In the genomic region with DNA sequence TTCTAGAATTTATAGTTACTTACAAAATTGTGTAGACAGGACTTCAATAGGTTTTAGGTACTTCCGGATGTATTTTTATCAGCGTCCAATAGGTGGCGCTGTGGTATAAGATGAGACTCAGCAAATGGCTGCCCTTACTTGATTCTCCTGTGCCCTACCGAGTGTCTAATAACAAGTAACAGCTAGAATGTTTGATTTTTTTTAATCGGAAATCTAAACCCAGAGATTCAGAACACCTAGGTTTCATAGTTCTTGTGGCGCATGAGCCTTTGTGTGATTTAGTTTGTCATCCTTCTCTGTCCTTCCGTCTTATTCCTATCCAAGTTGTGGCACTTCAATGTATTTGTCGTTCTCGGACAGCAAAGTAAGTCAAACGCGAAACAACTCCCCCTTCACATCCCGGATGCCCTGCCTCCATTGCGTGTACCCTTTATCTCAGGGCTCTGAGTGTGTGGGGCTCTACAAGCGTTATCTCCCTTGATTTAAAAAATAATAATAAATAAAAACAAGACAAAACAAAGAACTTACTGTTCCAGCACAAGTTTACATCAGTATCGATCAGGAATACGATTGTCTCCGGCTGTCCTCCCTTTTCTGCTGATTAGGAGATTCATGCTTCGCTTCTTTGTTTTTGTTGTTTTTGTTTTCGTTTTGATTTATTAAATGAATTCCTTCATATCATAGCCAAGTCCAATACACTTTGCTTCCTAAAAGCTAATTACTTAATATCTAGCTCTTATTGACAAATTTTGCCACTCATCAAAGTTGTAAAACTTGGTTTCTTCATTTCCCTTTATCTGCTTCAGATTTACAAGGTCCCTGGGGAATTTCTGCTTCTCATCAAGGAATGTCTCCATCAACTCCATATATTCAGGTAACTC, we compare ENCODE assay signal across 8 cellular contexts. TPM values are rescaled to one million over a fixed set of nuclear protein-coding genes. Genes with fewer than 3 reads are reported as not detected.
DNase-seq lines count a peak whose midpoint lies in the region; ATAC-seq and TF ChIP-seq lines count a peak whose summit lies in the region.

No MANE protein-coding gene starts in this region.

- intact Hi-C loops in CD8-positive, alpha-beta T cell (cut with DNase I, micrococcal nuclease) = loop anchor here (1.0 to 5.0 kb wide), 10 partner anchors 50 to 326 kb away; a partner anchor contains a TSS

- H3K27ac ChIP-seq in CD8-positive, alpha-beta T cell (ENCODE audit: low read depth, low read length) = peak overlapping the region; percentile 69

- H3K4me3 ChIP-seq in CD8-positive, alpha-beta T cell (ENCODE audit: low read depth, low read length) = peak overlapping the region; percentile 64
- H3K4me3 ChIP-seq in endocrine pancreas (ENCODE audit: control insufficient read depth, insufficient read depth, low read length) = peak overlapping the region; percentile 85

- H3K27me3 ChIP-seq in CD8-positive, alpha-beta T cell (ENCODE audit: insufficient read depth, low read length) = no peaks in the 10 kb centered on the region
- H3K27me3 ChIP-seq in endocrine pancreas (ENCODE audit: control insufficient read depth, insufficient read depth, low read length) = no peaks in the 10 kb centered on the region

- peak overlapping the region; percentile 95 for H3K27ac Mint-ChIP-seq in CD8-positive, alpha-beta T cell
- H3K27ac Mint-ChIP-seq in mesothelial cell of epicardium = peak overlapping the region; percentile 92

- peak; percentile 50 to 85 (median 76) for DNase-seq in CD8-positive, alpha-beta T cell
- DNase-seq in HT1080 (ENCODE audit: low read depth) = peak; percentile 84
- peak; percentile 34 for DNase-seq in NK-92 (lab: John Stamatoyannopoulos, UW; ENCODE audit: unreplicated experiment)
- peak; percentile 84 for DNase-seq in activated CD8-positive, alpha-beta memory T cell treated with anti-CD3 and anti-CD28 coated beads for 24 hours
- peak; percentile 36 to 79 for DNase-seq in mesothelial cell of epicardium (ENCODE audit: low spot score in 2 of 2, unreplicated experiment in 2 of 2)
- peak; percentile 25 to 54 for DNase-seq in stimulated activated CD8-positive, alpha-beta memory T cell treated with anti-CD3 and anti-CD28 coated beads, Interleukin-15, amount 100 ng/mL, for 4 hours (ENCODE audit: low read depth in 2 of 2)

- peaks cover 11% of the 10 kb centered on the region for H3K4me1 Mint-ChIP-seq in CD8-positive, alpha-beta T cell (ENCODE audit: low read depth)
- peaks cover 10% of the 10 kb centered on the region for H3K4me1 Mint-ChIP-seq in mesothelial cell of epicardium

- no peaks in the 10 kb centered on the region for H3K27me3 Mint-ChIP-seq in CD8-positive, alpha-beta T cell (ENCODE audit: low read depth)
- H3K27me3 Mint-ChIP-seq in mesothelial cell of epicardium (ENCODE audit: low read depth) = no peaks in the 10 kb centered on the region

- H3K4me3 Mint-ChIP-seq in CD8-positive, alpha-beta T cell = peak overlapping the region; percentile 89
- peak overlapping the region; percentile 81 for H3K4me3 Mint-ChIP-seq in mesothelial cell of epicardium

- peak overlapping the region; percentile 40 for H3K9ac ChIP-seq in endocrine pancreas (ENCODE audit: control insufficient read depth, insufficient read depth, low read length)

- CTCF ChIA-PET in CD8-positive, alpha-beta T cell (lab: Charles Lee) = interaction anchor here (0.6 to 2.1 kb wide), 16 partner anchors 11 to 331 kb away, joined by 3 to 9 read pairs (median 4); a partner anchor contains a TSS

- ATAC-seq in CD8-positive, alpha-beta T cell = peak; percentile 97
- peak; percentile 93 for ATAC-seq in GM19467 (IDR thresholded peaks at IDR 0.05; ENCODE audit: unreplicated experiment)

- H3K36me3 Mint-ChIP-seq in CD8-positive, alpha-beta T cell = peaks cover 3% of the 10 kb centered on the region
- H3K36me3 Mint-ChIP-seq in mesothelial cell of epicardium = no peaks in the 10 kb centered on the region

- peak; percentile 88 for TF ChIP-seq CTCF in CD8-positive, alpha-beta T cell (IDR thresholded peaks at IDR 0.05)
- TF ChIP-seq CTCF in mesothelial cell of epicardium (IDR thresholded peaks at IDR 0.05; ENCODE audit: unreplicated experiment) = peak; percentile 97

- H3K36me3 ChIP-seq in CD8-positive, alpha-beta T cell (ENCODE audit: insufficient read depth, low read length) = no peaks in the 10 kb centered on the region
- H3K36me3 ChIP-seq in endocrine pancreas (ENCODE audit: control insufficient read depth, insufficient read depth, low read length) = no peaks in the 10 kb centered on the region

- H3K9me3 ChIP-seq in CD8-positive, alpha-beta T cell (ENCODE audit: low read length) = no peaks in the 10 kb centered on the region
- no peaks in the 10 kb centered on the region for H3K9me3 ChIP-seq in endocrine pancreas (ENCODE audit: control insufficient read depth, low read length)

- no peaks in the 10 kb centered on the region for H3K9me3 Mint-ChIP-seq in CD8-positive, alpha-beta T cell
- no peaks in the 10 kb centered on the region for H3K9me3 Mint-ChIP-seq in mesothelial cell of epicardium

- H3K4me1 ChIP-seq in CD8-positive, alpha-beta T cell (ENCODE audit: insufficient read depth, low read length) = peaks cover 3% of the 10 kb centered on the region
- no peaks in the 10 kb centered on the region for H3K4me1 ChIP-seq in endocrine pancreas (ENCODE audit: control insufficient read depth, insufficient read depth, low read length)

- POLR2A ChIA-PET in CD8-positive, alpha-beta T cell (lab: Charles Lee) = interaction anchor here (0.6 to 1.3 kb wide), 3 partner anchors 50 to 631 kb away, joined by 3 to 7 read pairs (median 3); a partner anchor contains a TSS

RNA-seq across cellular contexts. Expression of a gene that starts 50.7 kb away (rescaled TPM):
- total RNA-seq in CD8-positive, alpha-beta T cell = 10 to 100 TPM; 14.5 to 18.5 TPM
- 80.3 and 85.9 TPM in 2 replicates for total RNA-seq in HT1080 (2014; rRNA removed; shearing (Covaris generic))
- 51.0 and 65.9 TPM in 2 replicates for polyA plus RNA-seq in HT1080 (2015; cell fraction: cytosol; rRNA removed)
- 36.2 and 36.3 TPM in 2 replicates for polyA plus RNA-seq in HT1080 (2015; cell fraction: nucleus; rRNA removed)
- total RNA-seq in mesothelial cell of epicardium = 49.0 to 57.5 TPM (median 56.0 TPM) in 3 replicates

Comparison
In these comparisons a context has a peak if more than half of its experiments do, and no peak if none do; other contexts are left out.
1. Peak in every context shown above with its lines: DNase-seq, ATAC-seq, H3K4me3 ChIP-seq and H3K27ac ChIP-seq.
2. DNase-seq: peak in every context shown above with its lines; median percentile 84 in HT1080; 84 in activated CD8-positive, alpha-beta memory T cell treated with anti-CD3 and anti-CD28 coated beads for 24 hours; 76 in CD8-positive, alpha-beta T cell; 58 in mesothelial cell of epicardium; 40 in stimulated activated CD8-positive, alpha-beta memory T cell treated with anti-CD3 and anti-CD28 coated beads, Interleukin-15, amount 100 ng/mL, for 4 hours; 34 in NK-92.